15 cellular contexts compared by ENCODE assay signal in genomic region chr3:55202320-55202719, GRCh38.
A peak's percentile ranks its signal among the peaks of the same experiment; 100 is the strongest.
DNase-seq lines count a peak whose midpoint lies in the region; ATAC-seq lines count a peak whose summit lies in the region.
"Had no signal": no experiment of that assay in that cellular context is flagged by ENCODE, and none has a peak within 500 bp of the region (broad histone marks: within the 10 kb centered on the region; RNA-seq: fewer than 3 reads in every experiment).

No MANE protein-coding gene starts in this region.

- no peaks in the 10 kb centered on the region for H3K9me3 ChIP-seq in HUES48 (ENCODE audit: control insufficient read depth, insufficient read depth, low read length)
- H3K9me3 ChIP-seq: upper lobe of left lung had no signal

- no peak for ATAC-seq in GM19463 (IDR thresholded peaks at IDR 0.05; ENCODE audit: unreplicated experiment)

- CTCF ChIA-PET in activated naive CD4-positive, alpha-beta T cell treated with anti-CD3 and anti-CD28 coated beads, Interleukin-2, amount 10 ng/mL, durations not matched to agents 7 days and 5 days (lab: Charles Lee) = no interaction called here
- CTCF ChIA-PET in activated CD4-positive, alpha-beta memory T cell treated with anti-CD3 and anti-CD28 coated beads, Interleukin-2, amount 10 ng/mL, durations not matched to agents 7 days and 5 days (lab: Charles Lee) = no interaction called here

- no peaks in the 10 kb centered on the region for H3K36me3 Mint-ChIP-seq in activated naive CD4-positive, alpha-beta T cell treated with anti-CD3 and anti-CD28 coated beads, Interleukin-2, amount 10 ng/mL, durations not matched to agents 7 days and 5 days
- H3K36me3 Mint-ChIP-seq in activated CD4-positive, alpha-beta memory T cell treated with anti-CD3 and anti-CD28 coated beads, Interleukin-2, amount 10 ng/mL, durations not matched to agents 7 days and 5 days (ENCODE audit: low read depth) = no peaks in the 10 kb centered on the region

- no peak overlapping the region for H3K9ac ChIP-seq in HUES48 (ENCODE audit: low read depth, low read length)

- H3K9me3 Mint-ChIP-seq in activated naive CD4-positive, alpha-beta T cell treated with anti-CD3 and anti-CD28 coated beads, Interleukin-2, amount 10 ng/mL, durations not matched to agents 7 days and 5 days = peaks cover 2% of the 10 kb centered on the region
- H3K9me3 Mint-ChIP-seq in activated CD4-positive, alpha-beta memory T cell treated with anti-CD3 and anti-CD28 coated beads, Interleukin-2, amount 10 ng/mL, durations not matched to agents 7 days and 5 days = peaks cover 3% of the 10 kb centered on the region
- H3K9me3 Mint-ChIP-seq: activated B cell treated with CpG ODN at 0.5 μM for 24 hours had no signal

- H3K36me3 ChIP-seq in HUES48 (ENCODE audit: control insufficient read depth, insufficient read depth, low read length) = no peaks in the 10 kb centered on the region
- H3K36me3 ChIP-seq: upper lobe of left lung had no signal

- no peaks in the 10 kb centered on the region for H3K4me1 Mint-ChIP-seq in activated naive CD4-positive, alpha-beta T cell treated with anti-CD3 and anti-CD28 coated beads, Interleukin-2, amount 10 ng/mL, durations not matched to agents 7 days and 5 days
- H3K4me1 Mint-ChIP-seq in activated CD4-positive, alpha-beta memory T cell treated with anti-CD3 and anti-CD28 coated beads, Interleukin-2, amount 10 ng/mL, durations not matched to agents 7 days and 5 days = no peaks in the 10 kb centered on the region
- H3K4me1 Mint-ChIP-seq: activated B cell treated with CpG ODN at 0.5 μM for 24 hours had no signal

- no peak overlapping the region for H3K4me3 Mint-ChIP-seq in activated naive CD4-positive, alpha-beta T cell treated with anti-CD3 and anti-CD28 coated beads, Interleukin-2, amount 10 ng/mL, durations not matched to agents 7 days and 5 days
- H3K4me3 Mint-ChIP-seq in activated CD4-positive, alpha-beta memory T cell treated with anti-CD3 and anti-CD28 coated beads, Interleukin-2, amount 10 ng/mL, durations not matched to agents 7 days and 5 days = no peak overlapping the region
- H3K4me3 Mint-ChIP-seq: activated B cell treated with CpG ODN at 0.5 μM for 24 hours had no signal

- H3K4me1 ChIP-seq in HUES48 (ENCODE audit: control insufficient read depth, insufficient read depth, low read length) = peaks cover 9% of the 10 kb centered on the region; the same call in 1 of the 2 replicates
- H3K4me1 ChIP-seq: upper lobe of left lung had no signal

- H3K27me3 ChIP-seq in HUES48 (ENCODE audit: control insufficient read depth, insufficient read depth, low read length) = no peaks in the 10 kb centered on the region
- H3K27me3 ChIP-seq: upper lobe of left lung had no signal

- H3K27ac Mint-ChIP-seq in activated naive CD4-positive, alpha-beta T cell treated with anti-CD3 and anti-CD28 coated beads, Interleukin-2, amount 10 ng/mL, durations not matched to agents 7 days and 5 days = no peak overlapping the region
- no peak overlapping the region for H3K27ac Mint-ChIP-seq in activated CD4-positive, alpha-beta memory T cell treated with anti-CD3 and anti-CD28 coated beads, Interleukin-2, amount 10 ng/mL, durations not matched to agents 7 days and 5 days
- H3K27ac Mint-ChIP-seq: activated B cell treated with CpG ODN at 0.5 μM for 24 hours had no signal

- POLR2A ChIA-PET in activated CD4-positive, alpha-beta memory T cell treated with anti-CD3 and anti-CD28 coated beads, Interleukin-2, amount 10 ng/mL, durations not matched to agents 7 days and 5 days (lab: Charles Lee) = no interaction called here

- H3K4me3 ChIP-seq in HUES48 (ENCODE audit: low read depth, low read length) = no peak overlapping the region
- H3K4me3 ChIP-seq: upper lobe of left lung had no signal

- no peaks in the 10 kb centered on the region for H3K27me3 Mint-ChIP-seq in activated naive CD4-positive, alpha-beta T cell treated with anti-CD3 and anti-CD28 coated beads, Interleukin-2, amount 10 ng/mL, durations not matched to agents 7 days and 5 days
- no peaks in the 10 kb centered on the region for H3K27me3 Mint-ChIP-seq in activated CD4-positive, alpha-beta memory T cell treated with anti-CD3 and anti-CD28 coated beads, Interleukin-2, amount 10 ng/mL, durations not matched to agents 7 days and 5 days
- H3K27me3 Mint-ChIP-seq: activated B cell treated with CpG ODN at 0.5 μM for 24 hours had no signal

- DNase-seq in AG08396 (ENCODE audit: low spot score) = peak; percentile 52
- DNase-seq in astrocyte of the hippocampus (ENCODE audit: low read depth, low spot score) = peak; percentile 63
- DNase-seq in kidney glomerular epithelial cell (lab: John Stamatoyannopoulos, UW) = peak; percentile 70
- no peak for DNase-seq in nucleus accumbens (lab: John Stamatoyannopoulos, UW)
- DNase-seq in activated naive CD4-positive, alpha-beta T cell treated with anti-CD3 and anti-CD28 coated beads, Interleukin-2, amount 10 ng/mL, durations not matched to agents 7 days and 5 days = no peak
- DNase-seq in activated CD4-positive, alpha-beta memory T cell treated with anti-CD3 and anti-CD28 coated beads, Interleukin-2, amount 10 ng/mL, durations not matched to agents 7 days and 5 days = no peak
- DNase-seq: activated B cell treated with CpG ODN at 0.5 μM for 24 hours; activated T-cell treated with anti-CD3 and anti-CD28 coated beads for 4 hours; AML-193; DMS79; NCI-H1930; stimulated activated CD8-positive, alpha-beta memory T cell treated with anti-CD3 and anti-CD28 coated beads, Interleukin-4, amount 100 ng/mL, for 48 hours; upper lobe of left lung had no signal

- peak overlapping the region; percentile 50 for H3K27ac ChIP-seq in HUES48 (ENCODE audit: low read depth, low read length)
- H3K27ac ChIP-seq: upper lobe of left lung had no signal

Comparison
In these comparisons a context has a peak if more than half of its experiments do, and no peak if none do; other contexts are left out.
1. DNase-seq: peak in AG08396 (single experiment), astrocyte of the hippocampus (single experiment) and kidney glomerular epithelial cell (single experiment); none in nucleus accumbens (0 of 56), activated naive CD4-positive, alpha-beta T cell treated with anti-CD3 and anti-CD28 coated beads, Interleukin-2, amount 10 ng/mL, durations not matched to agents 7 days and 5 days (single experiment) and activated CD4-positive, alpha-beta memory T cell treated with anti-CD3 and anti-CD28 coated beads, Interleukin-2, amount 10 ng/mL, durations not matched to agents 7 days and 5 days (single experiment).